In genomic region chr13:44679602-44680001, GRCh38 we compare ENCODE assay signal across 23 cellular contexts.
"Had no signal": no experiment of that assay in that cellular context is flagged by ENCODE, and none has a peak within 500 bp of the region (broad histone marks: within the 10 kb centered on the region; RNA-seq: fewer than 3 reads in every experiment).

No MANE protein-coding gene starts in this region.

- H3K27me3 ChIP-seq: ascending aorta, MG63 had no signal

- H3K27ac ChIP-seq: ascending aorta, KMS-11 had no signal

- ATAC-seq: activated T-cell treated with anti-CD3 and anti-CD28 coated beads, Interleukin-2, amount 50 U/mL, for 72 hours; T-helper 17 cell had no signal

- H3K4me3 ChIP-seq: ascending aorta, MG63 had no signal

- H3K4me2 ChIP-seq: KMS-11 had no signal

- H3K9me3 ChIP-seq: ascending aorta had no signal

- H3K9ac ChIP-seq: KMS-11 had no signal

- H3K4me1 ChIP-seq: ascending aorta had no signal

- DNase-seq: activated B cell treated with CpG ODN at 0.5 μM for 24 hours; activated CD4-positive, alpha-beta memory T cell treated with anti-CD3 and anti-CD28 coated beads, Interleukin-2, amount 10 ng/mL, durations not matched to agents 7 days and 5 days; activated CD4-positive, alpha-beta T cell treated with anti-CD3 and anti-CD28 coated beads, Interleukin-2, amount 50 U/mL, for 1 hour; activated CD8-positive, alpha-beta memory T cell treated with anti-CD3 and anti-CD28 coated beads, Interleukin-2, amount 50 U/mL, for 4 hours; activated naive CD4-positive, alpha-beta T cell treated with anti-CD3 and anti-CD28 coated beads, Interleukin-2, amount 50 U/mL, for 16 hours; activated naive CD8-positive, alpha-beta T cell treated with anti-CD3 and anti-CD28 coated beads, Interleukin-2, amount 10 ng/mL, durations not matched to agents 7 days and 5 days; activated T-cell treated with anti-CD3 and anti-CD28 coated beads, Interleukin-2, amount 50 U/mL, for 72 hours; MG63; MV-4-11; NCI-H1092 treated with DMSO at 0.1 percent for 48 hours; NCI-H1417 treated with DMSO at 0.1 percent for 48 hours; NCI-H1694; NCI-H2029; NCI-H2107; NCI-H345; NCI-H510A; NCI-H526 treated with DMSO at 0.1 percent for 48 hours; NCI-H82; SIG-M5; T-helper 17 cell; T-helper 9 cell had no signal

- H3K36me3 ChIP-seq: ascending aorta, MG63 had no signal
